Comparison of ENCODE assay signal across 22 cellular contexts in the genomic region with DNA sequence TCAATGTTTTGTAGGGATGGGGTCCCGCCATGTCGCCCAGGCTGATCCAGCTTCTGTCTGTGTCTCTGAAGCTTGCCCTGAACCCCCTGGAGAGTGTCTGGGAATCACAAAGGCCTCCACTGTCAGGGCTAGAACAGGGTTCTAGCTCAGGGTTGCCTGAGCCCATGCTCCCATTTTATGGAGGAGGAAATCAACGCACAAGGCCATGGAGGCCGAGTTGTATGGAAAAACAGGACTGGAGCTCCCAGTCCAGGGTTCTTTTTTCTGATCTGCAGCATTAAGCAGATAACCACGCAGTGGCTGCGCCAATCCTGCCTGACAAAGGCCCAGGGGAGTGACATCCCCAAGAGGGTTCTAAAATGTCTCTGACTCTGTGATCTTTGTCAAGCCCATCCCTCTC.
"Had no signal": no experiment of that assay in that cellular context is flagged by ENCODE, and none has a peak within 500 bp of the region (broad histone marks: within the 10 kb centered on the region; RNA-seq: fewer than 3 reads in every experiment).

No MANE protein-coding gene starts in this region.

- H3K9me3 Mint-ChIP-seq: T-cell had no signal

- H3K4me2 ChIP-seq: KMS-11, SK-N-SH had no signal

- H3K27ac ChIP-seq: KMS-11, RWPE1 had no signal

- H3K27me3 Mint-ChIP-seq: T-cell had no signal

- H3K9ac ChIP-seq: KMS-11, SK-N-SH had no signal

- ATAC-seq: Panc1, PC-3, T-cell had no signal

- H3K9me3 ChIP-seq: SK-N-SH had no signal

- DNase-seq: IMR-90, Kasumi-1, MM.1S, NCI-H1092 treated with DMSO at 0.1 percent for 48 hours, NCI-H1436, NCI-H187, NCI-H2029, NCI-H2081 treated with DMSO at 0.1 percent for 48 hours, NCI-H226, NCI-H446, NCI-H510A, NCI-H524 treated with DMSO at 0.1 percent for 48 hours, NCI-H69, NCI-H774, PC-3, SHP77, SK-N-SH, SW 1271, T-cell had no signal

- H3K36me3 Mint-ChIP-seq: T-cell had no signal

- H3K4me3 Mint-ChIP-seq: T-cell had no signal
